ENCODE assay signal across 9 cellular contexts in genomic region chr22:36253523-36254490, GRCh38. TPM values are rescaled to one million over a fixed set of nuclear protein-coding genes. Genes with fewer than 3 reads are reported as not detected.
DNase-seq lines count a peak whose midpoint lies in the region; ATAC-seq, FAIRE-seq and TF ChIP-seq lines count a peak whose summit lies in the region.
"Had no signal": no experiment of that assay in that cellular context is flagged by ENCODE, and none has a peak within 500 bp of the region (broad histone marks: within the 10 kb centered on the region; RNA-seq: fewer than 3 reads in every experiment).

No MANE protein-coding gene starts in this region.

- H3K4me1 ChIP-seq in K562 (replicated peaks in 1 of 2; ENCODE audit: control insufficient read depth in 2 of 2, insufficient read depth in 2 of 2, low read length in 2 of 2) (peaks cover 29 to 38% of the 10 kb centered on the region in 2 experiments), muscle layer of colon (ENCODE audit: insufficient read depth, low read length) (peaks cover 24% of the 10 kb centered on the region), upper lobe of right lung (peaks cover 36% of the 10 kb centered on the region)

- peaks cover 22% of the 10 kb centered on the region for H3K36me3 Mint-ChIP-seq in activated CD8-positive, alpha-beta memory T cell treated with anti-CD3 and anti-CD28 coated beads, Interleukin-2, amount 10 ng/mL, durations not matched to agents 7 days and 5 days

- H3K9me1 ChIP-seq in K562 (ENCODE audit: control insufficient read depth, insufficient read depth, low read length): no peaks in the 10 kb centered on the region

- H3K9me3 Mint-ChIP-seq in activated CD8-positive, alpha-beta memory T cell treated with anti-CD3 and anti-CD28 coated beads, Interleukin-2, amount 10 ng/mL, durations not matched to agents 7 days and 5 days (ENCODE audit: low read depth): peaks cover 6% of the 10 kb centered on the region

- H3K36me3 ChIP-seq in K562 (ENCODE audit: control insufficient read depth, insufficient read depth, low read length) (peaks cover 10% of the 10 kb centered on the region; the same call in 1 of the 3 replicates), muscle layer of colon (ENCODE audit: insufficient read depth, low read length) (peaks cover 7% of the 10 kb centered on the region), upper lobe of right lung (peaks cover 14% of the 10 kb centered on the region)

- TF ChIP-seq EP300 in K562 (IDR thresholded peaks at IDR 0.05; ENCODE audit: low read length): no peak

- peaks cover 3% of the 10 kb centered on the region; the same call in 1 of the 2 replicates for H3K9me3 ChIP-seq in K562 (replicated peaks; ENCODE audit: control insufficient read depth, insufficient read depth, low read depth, low read length)
- no peaks in the 10 kb centered on the region for H3K9me3 ChIP-seq in muscle layer of colon (ENCODE audit: low read length)
- H3K9me3 ChIP-seq in upper lobe of right lung: no peaks in the 10 kb centered on the region

- in situ Hi-C loops in K562 (cut with MboI): no loop called here

- H3K9ac ChIP-seq in K562 (ENCODE audit: insufficient read depth in 1 of 2, low read depth in 2 of 2, low read length in 2 of 2): peak overlapping the region; percentile 46 to 86
- H3K9ac ChIP-seq in muscle layer of colon (ENCODE audit: low read length): peak overlapping the region; percentile 31

- no peak for TF ChIP-seq RAD21 in K562 (CRISPR knock-in tag; conservative IDR thresholded peaks at IDR 0.05 in 1 of 2, IDR thresholded peaks at IDR 0.05 in 1 of 2)

- no peak for TF ChIP-seq CTCF in K562 (IDR thresholded peaks at IDR 0.05 in 2 of 3, conservative IDR thresholded peaks at IDR 0.05 in 1 of 3; ENCODE audit: insufficient read depth in 2 of 3, low read depth in 1 of 3, low read length in 3 of 3)
- no peak for TF ChIP-seq CTCF in upper lobe of right lung (IDR thresholded peaks at IDR 0.05)

- no peak for ATAC-seq in activated CD8-positive, alpha-beta memory T cell treated with anti-CD3 and anti-CD28 coated beads, Interleukin-2, amount 10 ng/mL, durations not matched to agents 7 days and 5 days
- ATAC-seq in K562: peak; percentile 4; the same call in 2 of the 3 replicates
- ATAC-seq in upper lobe of right lung: peak; percentile 10
- no peak for ATAC-seq in GM18870 (IDR thresholded peaks at IDR 0.05; ENCODE audit: unreplicated experiment)

- BruUV-seq in K562 (replicated peaks; lab: Mats Ljungman, UMichigan): no TSS peak

- H3K4me3 ChIP-seq in K562: peak overlapping the region; percentile 36
- peak overlapping the region; percentile 41 to 55 for H3K4me3 ChIP-seq in muscle layer of colon (ENCODE audit: low read depth in 1 of 2, low read length in 2 of 2)
- H3K4me3 ChIP-seq in upper lobe of right lung: peak overlapping the region; percentile 50

- H3K27me3 ChIP-seq in K562 (ENCODE audit: control insufficient read depth in 2 of 2, insufficient read depth in 2 of 2, low read length in 2 of 2) (no peaks in the 10 kb centered on the region), muscle layer of colon (ENCODE audit: control insufficient read depth in 1 of 2, insufficient read depth in 2 of 2, low read length in 2 of 2) (no peaks in the 10 kb centered on the region), upper lobe of right lung (no peaks in the 10 kb centered on the region)

- no peak for DNase-seq in activated CD8-positive, alpha-beta memory T cell treated with anti-CD3 and anti-CD28 coated beads, Interleukin-2, amount 10 ng/mL, durations not matched to agents 7 days and 5 days
- DNase-seq in activated CD8-positive, alpha-beta memory T cell treated with anti-CD3 and anti-CD28 coated beads, Interleukin-2, amount 50 U/mL, for 48 hours: no peak
- peak in 2 of 4 experiments; percentile 20 to 57 for DNase-seq in K562 (ENCODE audit: extremely low read depth in 1 of 4, low spot score in 3 of 4)
- no peak for DNase-seq in upper lobe of right lung
- no peak for DNase-seq in Kasumi-1 (lab: John Stamatoyannopoulos, UW)
- no peak for DNase-seq in NOMO-1 treated with dmso at 0.1 percent for 144 hours (lab: John Stamatoyannopoulos, UW; ENCODE audit: unreplicated experiment)

- peak overlapping the region; percentile 69 for H3K4me2 ChIP-seq in K562 (ENCODE audit: insufficient read depth, low read length)

- peak overlapping the region; percentile 85 for H3K27ac Mint-ChIP-seq in activated CD8-positive, alpha-beta memory T cell treated with anti-CD3 and anti-CD28 coated beads, Interleukin-2, amount 10 ng/mL, durations not matched to agents 7 days and 5 days

- 8% methylated on average over 7 of the region's 7 CpGs for WGBS in K562 (ENCODE audit: insufficient coverage, low coverage, missing lambda C conversion rate)

- H3K4me3 Mint-ChIP-seq in activated CD8-positive, alpha-beta memory T cell treated with anti-CD3 and anti-CD28 coated beads, Interleukin-2, amount 10 ng/mL, durations not matched to agents 7 days and 5 days: peak overlapping the region; percentile 90

- peak; percentile 76 for FAIRE-seq in K562 (lab: Jason Lieb, UNC)
- FAIRE-seq: TTC549 had no signal

- POLR2A ChIA-PET in K562 (lab: Yijun Ruan, JAX): interaction anchor here (1.1 to 3.5 kb wide), 4 partner anchors 15 to 36 kb away, joined by 3 to 15 read pairs (median 4); partner anchors contain the start of gene APOL2

- H3K79me2 ChIP-seq in K562 (ENCODE audit: control insufficient read depth, insufficient read depth, low read length): peaks cover 25% of the 10 kb centered on the region

- CTCF ChIA-PET in activated CD8-positive, alpha-beta memory T cell treated with anti-CD3 and anti-CD28 coated beads, Interleukin-2, amount 10 ng/mL, durations not matched to agents 7 days and 5 days (lab: Charles Lee): interaction anchor here (0.8 to 8.2 kb wide), 8 partner anchors 7 to 188 kb away, joined by 3 to 67 read pairs (median 4); partner anchors contain the start of gene APOL2
- CTCF ChIA-PET in K562 (lab: Yijun Ruan, JAX; ENCODE audit: low intra/inter-chr PET ratio): no interaction called here

- intact Hi-C loops in K562 (cut with micrococcal nuclease): no loop called here
- intact Hi-C loops in upper lobe of right lung (cut with DNase I): no loop called here

- H4K20me1 ChIP-seq in K562 (replicated peaks; ENCODE audit: control insufficient read depth, insufficient read depth, low read length): no peaks in the 10 kb centered on the region

- TF ChIP-seq POLR2A in K562 (conservative IDR thresholded peaks at IDR 0.05): no peak

- peak overlapping the region; percentile 79; the same call in 1 of the 2 replicates for H2AFZ ChIP-seq in K562 (ENCODE audit: low read depth, low read length)

- H3K27me3 Mint-ChIP-seq in activated CD8-positive, alpha-beta memory T cell treated with anti-CD3 and anti-CD28 coated beads, Interleukin-2, amount 10 ng/mL, durations not matched to agents 7 days and 5 days: no peaks in the 10 kb centered on the region

- H3K27ac ChIP-seq in K562 (ENCODE audit: extremely low read depth, low read depth, low read length) (peak overlapping the region; percentile 61), muscle layer of colon (ENCODE audit: low read depth, low read length) (peak overlapping the region; percentile 97), upper lobe of right lung (peak overlapping the region; percentile 83)

- peaks cover 64% of the 10 kb centered on the region for H3K4me1 Mint-ChIP-seq in activated CD8-positive, alpha-beta memory T cell treated with anti-CD3 and anti-CD28 coated beads, Interleukin-2, amount 10 ng/mL, durations not matched to agents 7 days and 5 days

RNA-seq across cellular contexts. Expression of gene APOL1, which starts 0.9 kb away (rescaled TPM):
- 10 to 100 TPM; 55.6 to 61.6 TPM for total RNA-seq in activated CD8-positive, alpha-beta memory T cell treated with anti-CD3 and anti-CD28 coated beads, Interleukin-2, amount 10 ng/mL, durations not matched to agents 7 days and 5 days
- total RNA-seq in K562 (2011; cell fraction: chromatin; rRNA removed; ENCODE audit: low replicate concordance): 16.6 and 19.1 TPM in 2 replicates
- 16.3 and 21.5 TPM in 2 replicates for total RNA-seq in K562 (2011; cell fraction: nucleolus; rRNA removed)
- total RNA-seq in K562 (2011; cell fraction: nucleoplasm; rRNA removed): 19.4 and 21.1 TPM in 2 replicates
- 5.8 TPM in 2 replicates for total RNA-seq in K562 (2014; rRNA removed)
- 3.5 and 4.1 TPM in 2 replicates for total RNA-seq in K562 (2014; rRNA removed; fragmentation: Illumina TruSeq; extraction: Trizol)
- 7.0 and 7.3 TPM in 2 replicates for total RNA-seq in K562 (2015; rRNA removed; fragmentation: Illumina TruSeq; extraction: Trizol)
- 8.1 and 9.0 TPM in 2 replicates for total RNA-seq in K562 (2021)
- 4.7 and 5.6 TPM in 2 replicates for polyA plus RNA-seq in K562 (2011; rRNA removed)
- polyA plus RNA-seq in K562 (2011; cell fraction: cytosol; rRNA removed): 2.8 and 4.2 TPM in 2 replicates
- polyA plus RNA-seq in K562 (2011; cell fraction: nucleus; rRNA removed): 7.4 and 14.5 TPM in 2 replicates
- 21.2 and 33.8 TPM in 2 replicates for polyA plus RNA-seq in K562 (2012)
- 9.5 and 9.7 TPM in 2 replicates for polyA plus RNA-seq in K562 (2014; fragmentation: Illumina TruSeq; extraction: Trizol)
- polyA plus RNA-seq in K562 (2014; fragmentation: Nextera tagmentation; extraction: Ambion mirVana): 1 to 10 TPM; 2.5 to 4.2 TPM
- 5.3 and 6.9 TPM in 2 replicates for polyA plus RNA-seq in K562 (2014; rRNA removed)
- 4.9 and 5.3 TPM in 2 replicates for polyA minus RNA-seq in K562 (2011; rRNA and poly(A)+ RNA removed)
- polyA minus RNA-seq in K562 (2011; cell fraction: cytosol; rRNA and poly(A)+ RNA removed): 1.2 and 5.9 TPM in 2 replicates
- polyA minus RNA-seq in K562 (2011; cell fraction: nucleus; rRNA and poly(A)+ RNA removed): 2.6 and 3.2 TPM in 2 replicates
- total RNA-seq in upper lobe of right lung: 92.8 TPM

RNA-seq across cellular contexts. Expression of gene APOL2, which starts 14.5 kb away (rescaled TPM):
- total RNA-seq in activated CD8-positive, alpha-beta memory T cell treated with anti-CD3 and anti-CD28 coated beads, Interleukin-2, amount 10 ng/mL, durations not matched to agents 7 days and 5 days: 10 to 100 TPM; 82.6 to 86.4 TPM
- 7.9 and 14.5 TPM in 2 replicates for total RNA-seq in K562 (2011; cell fraction: chromatin; rRNA removed; ENCODE audit: low replicate concordance)
- 9.6 and 11.0 TPM in 2 replicates for total RNA-seq in K562 (2011; cell fraction: nucleolus; rRNA removed)
- total RNA-seq in K562 (2011; cell fraction: nucleoplasm; rRNA removed): 11.5 and 15.8 TPM in 2 replicates
- total RNA-seq in K562 (2014; rRNA removed) (8.9 and 9.7 TPM in 2 replicates), K562 (2014; rRNA removed; fragmentation: Illumina TruSeq; extraction: Trizol) (9.3 and 10.6 TPM in 2 replicates), K562 (2015; rRNA removed; fragmentation: Illumina TruSeq; extraction: Trizol) (9.6 and 10.6 TPM in 2 replicates), K562 (2021) (9.7 and 10.6 TPM in 2 replicates), upper lobe of right lung (51.6 TPM)
- polyA plus RNA-seq in K562 (2011; rRNA removed) (5.4 and 7.7 TPM in 2 replicates), K562 (2014; fragmentation: Illumina TruSeq; extraction: Trizol) (8.9 and 9.4 TPM in 2 replicates), K562 (2014; fragmentation: Nextera tagmentation; extraction: Ambion mirVana) (1 to 10 TPM; 2.7 to 6.8 TPM), K562 (2014; rRNA removed) (6.6 and 6.9 TPM in 2 replicates)
- polyA plus RNA-seq in K562 (2011; cell fraction: cytosol; rRNA removed): 5.7 and 7.9 TPM in 2 replicates
- polyA plus RNA-seq in K562 (2011; cell fraction: nucleus; rRNA removed): 7.8 and 12.8 TPM in 2 replicates
- 12.3 and 12.8 TPM in 2 replicates for polyA plus RNA-seq in K562 (2012)
- 7.8 and 13.2 TPM in 2 replicates for polyA minus RNA-seq in K562 (2011; rRNA and poly(A)+ RNA removed)
- 3.5 and 6.3 TPM in 2 replicates for polyA minus RNA-seq in K562 (2011; cell fraction: cytosol; rRNA and poly(A)+ RNA removed)
- 2.4 and 3.6 TPM in 2 replicates for polyA minus RNA-seq in K562 (2011; cell fraction: nucleus; rRNA and poly(A)+ RNA removed)

RNA-seq across cellular contexts. Expression of gene APOL4, which starts 52.2 kb away (rescaled TPM):
- total RNA-seq in activated CD8-positive, alpha-beta memory T cell treated with anti-CD3 and anti-CD28 coated beads, Interleukin-2, amount 10 ng/mL, durations not matched to agents 7 days and 5 days: 10 to 100 TPM; 17.0 to 22.6 TPM
- total RNA-seq in K562 (2011; cell fraction: chromatin; rRNA removed; ENCODE audit: low replicate concordance): 11.5 and 14.1 TPM in 2 replicates
- 8.7 and 14.0 TPM in 2 replicates for total RNA-seq in K562 (2011; cell fraction: nucleolus; rRNA removed)
- 14.4 and 15.3 TPM in 2 replicates for total RNA-seq in K562 (2011; cell fraction: nucleoplasm; rRNA removed)
- total RNA-seq in K562 (2014; rRNA removed): 6.6 and 9.4 TPM in 2 replicates
- 7.6 and 9.3 TPM in 2 replicates for total RNA-seq in K562 (2014; rRNA removed; fragmentation: Illumina TruSeq; extraction: Trizol)
- total RNA-seq in K562 (2015; rRNA removed; fragmentation: Illumina TruSeq; extraction: Trizol): 11.0 and 11.9 TPM in 2 replicates
- 8.9 and 9.8 TPM in 2 replicates for total RNA-seq in K562 (2021)
- polyA plus RNA-seq in K562 (2011; rRNA removed): 14.3 and 14.5 TPM in 2 replicates
- polyA plus RNA-seq in K562 (2011; cell fraction: cytosol; rRNA removed): 14.6 and 18.4 TPM in 2 replicates
- polyA plus RNA-seq in K562 (2011; cell fraction: nucleus; rRNA removed): 8.5 and 10.5 TPM in 2 replicates
- polyA plus RNA-seq in K562 (2012): 16.0 and 18.4 TPM in 2 replicates
- 8.1 and 10.2 TPM in 2 replicates for polyA plus RNA-seq in K562 (2014; fragmentation: Illumina TruSeq; extraction: Trizol)
- 10 to 100 TPM in 1 of 2 experiments, 1 to 10 TPM in 1; 8.9 to 15.0 TPM for polyA plus RNA-seq in K562 (2014; fragmentation: Nextera tagmentation; extraction: Ambion mirVana)
- 6.5 and 7.2 TPM in 2 replicates for polyA plus RNA-seq in K562 (2014; rRNA removed)
- polyA minus RNA-seq in K562 (2011; rRNA and poly(A)+ RNA removed): 32.8 and 36.6 TPM in 2 replicates
- polyA minus RNA-seq in K562 (2011; cell fraction: cytosol; rRNA and poly(A)+ RNA removed): 9.2 and 12.4 TPM in 2 replicates
- polyA minus RNA-seq in K562 (2011; cell fraction: nucleus; rRNA and poly(A)+ RNA removed): 6.5 and 15.6 TPM in 2 replicates
- total RNA-seq in upper lobe of right lung: 14.3 TPM

Comparison
In these comparisons a context has a peak if more than half of its experiments do, and no peak if none do; other contexts are left out.
1. ATAC-seq: peak in K562 (single experiment) and upper lobe of right lung (single experiment); none in activated CD8-positive, alpha-beta memory T cell treated with anti-CD3 and anti-CD28 coated beads, Interleukin-2, amount 10 ng/mL, durations not matched to agents 7 days and 5 days (single experiment) and GM18870 (single experiment).
2. Peak in every context shown above with its lines, with median percentiles within 50 percentile points of each other: H3K27ac ChIP-seq and H3K4me3 ChIP-seq.